ENCODE assay signal across 8 cellular contexts in genomic region chr1:156497743-156498446, GRCh38. TPM values are rescaled to one million over a fixed set of nuclear protein-coding genes. Genes with fewer than 3 reads are reported as not detected.
DNase-seq lines count a peak whose midpoint lies in the region; ATAC-seq, FAIRE-seq and TF ChIP-seq lines count a peak whose summit lies in the region.

No MANE protein-coding gene starts in this region.

- H3K79me2 ChIP-seq in keratinocyte (ENCODE audit: control insufficient read depth, insufficient read depth, low read length), result peaks cover 75% of the 10 kb centered on the region

- H3K4me2 ChIP-seq in keratinocyte (ENCODE audit: control insufficient read depth, extremely low read depth, insufficient read depth, low read depth, low read length), result peak overlapping the region; percentile 100

- no peaks in the 10 kb centered on the region for H3K9me3 ChIP-seq in keratinocyte (ENCODE audit: control insufficient read depth, low read depth, low read length)
- no peaks in the 10 kb centered on the region for H3K9me3 ChIP-seq in stomach

- peaks cover 16% of the 10 kb centered on the region for H3K9me1 ChIP-seq in keratinocyte (ENCODE audit: control insufficient read depth, extremely low read depth, insufficient read depth, low read length)

- DNase-seq in NCI-H526 (lab: John Stamatoyannopoulos, UW) (peak; percentile 56 to 68), NCI-H526 treated with DMSO at 0.1 percent for 48 hours (lab: John Stamatoyannopoulos, UW) (no peak), keratinocyte (ENCODE audit: low read depth, low spot score) (no peak), stomach (no peak), H54 (ENCODE audit: insufficient read length, low spot score) (no peak), NCI-H1105 treated with DMSO at 0.1 percent for 48 hours (lab: John Stamatoyannopoulos, UW) (no peak), islet precursor cell (no peak)

- peak overlapping the region in 2 of 3 experiments; percentile 86 to 99 for H3K4me3 ChIP-seq in keratinocyte (ENCODE audit: control insufficient read depth in 2 of 3, extremely low read depth in 1 of 3, insufficient read depth in 2 of 3, low read depth in 1 of 3, low read length in 3 of 3)
- peak overlapping the region; percentile 80 to 95 (median 88) for H3K4me3 ChIP-seq in stomach

- peaks cover 9 to 21% of the 10 kb centered on the region in 2 experiments for H3K36me3 ChIP-seq in keratinocyte (ENCODE audit: control insufficient read depth in 2 of 2, extremely low read depth in 1 of 2, insufficient read depth in 2 of 2, low read length in 2 of 2)
- H3K36me3 ChIP-seq in stomach, result peaks cover 0 to 7% (median 0%) of the 10 kb centered on the region in 4 donors

- H4K20me1 ChIP-seq in keratinocyte (ENCODE audit: control insufficient read depth, extremely low read depth, insufficient read depth, low read length), result peaks cover 38% of the 10 kb centered on the region

- TF ChIP-seq POLR2A in stomach (IDR thresholded peaks at IDR 0.05), result no peak
- TF ChIP-seq POLR2A in H54 (IDR thresholded peaks at IDR 0.05; ENCODE audit: low read depth, low read length), result no peak

- intact Hi-C loops in stomach (cut with DNase I; ENCODE audit: low total_unique reads), result no loop called here

- TF ChIP-seq CTCF in keratinocyte (optimal IDR thresholded peaks at IDR 0.05 in 1 of 3, IDR thresholded peaks at IDR 0.05 in 1 of 3, conservative IDR thresholded peaks at IDR 0.05 in 1 of 3; ENCODE audit: extremely low read depth in 1 of 3, insufficient read depth in 2 of 3, low read length in 3 of 3), result no peak
- TF ChIP-seq CTCF in stomach (IDR thresholded peaks at IDR 0.05), result no peak

- H3K4me1 ChIP-seq in keratinocyte (ENCODE audit: control insufficient read depth, extremely low read depth, insufficient read depth, low read length) (peaks cover 47% of the 10 kb centered on the region), stomach (peaks cover 74 to 84% (median 81%) of the 10 kb centered on the region in 4 donors)

- FAIRE-seq in keratinocyte (lab: Jason Lieb, UNC) (no peak), H54 (lab: Jason Lieb, UNC) (no peak)

- peak overlapping the region; percentile 90 for H3K4me3 Mint-ChIP-seq in activated T-helper 17 cell treated with anti-CD3 and anti-CD28 coated beads, Interleukin-2, amount 50 U/mL, for 72 hours

- 39 to 55% (median 52%) methylated on average over 6 of the region's 6 CpGs for WGBS in stomach, 5 donors

- H3K27ac ChIP-seq in keratinocyte (ENCODE audit: control insufficient read depth, insufficient read depth, low read length) (no peak overlapping the region), stomach (peak overlapping the region in 4 of 5 donors; percentile 99 to 100 (median 100))

- peaks cover 52% of the 10 kb centered on the region for H3K36me3 Mint-ChIP-seq in activated T-helper 17 cell treated with anti-CD3 and anti-CD28 coated beads, Interleukin-2, amount 50 U/mL, for 72 hours (ENCODE audit: low read depth)

- peak overlapping the region; percentile 26 for H3K27ac Mint-ChIP-seq in activated T-helper 17 cell treated with anti-CD3 and anti-CD28 coated beads, Interleukin-2, amount 50 U/mL, for 72 hours

- ATAC-seq in activated T-helper 17 cell treated with anti-CD3 and anti-CD28 coated beads, Interleukin-2, amount 50 U/mL, for 72 hours (replicated peaks), result no peak

- H3K9me3 Mint-ChIP-seq in activated T-helper 17 cell treated with anti-CD3 and anti-CD28 coated beads, Interleukin-2, amount 50 U/mL, for 72 hours, result no peaks in the 10 kb centered on the region

- H2AFZ ChIP-seq in keratinocyte (ENCODE audit: control insufficient read depth, low read length), result no peak overlapping the region

- no peak overlapping the region for H3K9ac ChIP-seq in keratinocyte (ENCODE audit: control insufficient read depth, extremely low read depth, insufficient read depth, low read length)

- H3K27me3 ChIP-seq in keratinocyte (ENCODE audit: control insufficient read depth, extremely low read depth, insufficient read depth, low read length) (no peaks in the 10 kb centered on the region), stomach (no peaks in the 10 kb centered on the region)

- H3K4me1 Mint-ChIP-seq in activated T-helper 17 cell treated with anti-CD3 and anti-CD28 coated beads, Interleukin-2, amount 50 U/mL, for 72 hours, result peaks cover 52% of the 10 kb centered on the region

- no peaks in the 10 kb centered on the region for H3K27me3 Mint-ChIP-seq in activated T-helper 17 cell treated with anti-CD3 and anti-CD28 coated beads, Interleukin-2, amount 50 U/mL, for 72 hours

- dilution Hi-C loops in keratinocyte (cut with MboI; ENCODE audit: extremely low pct_ligation_motif_present, low sequenced_read_pairs), result no loop called here

- no peak for TF ChIP-seq EP300 in stomach (IDR thresholded peaks at IDR 0.05)

RNA-seq across cellular contexts. Expression of gene MEF2D, which starts 2.7 kb away (rescaled TPM):
- total RNA-seq in activated T-helper 17 cell treated with anti-CD3 and anti-CD28 coated beads, Interleukin-2, amount 50 U/mL, for 72 hours, result 10 to 100 TPM; 34.4 to 68.5 TPM
- polyA plus RNA-seq in keratinocyte (8.7 to 11.5 TPM (median 9.3 TPM) in 3 replicates), stomach (10 to 100 TPM in 2 of 3 donors, 1 to 10 TPM in 1; 7.7 to 15.6 (median 14.5) TPM)
- 13.9 TPM for polyA plus RNA-seq in keratinocyte (2011; ENCODE audit: low read depth)
- 9.2 and 17.8 TPM in 2 replicates for polyA plus RNA-seq in keratinocyte (2011; cell fraction: cytosol; rRNA removed)
- 32.8 and 43.7 TPM in 2 replicates for polyA plus RNA-seq in keratinocyte (2011; cell fraction: nucleus; rRNA removed)
- polyA plus RNA-seq in keratinocyte (2012; ENCODE audit: low replicate concordance), result 19.5 and 20.9 TPM in 2 replicates
- 7.3 to 38.8 TPM (median 10.3 TPM) in 3 replicates for polyA minus RNA-seq in keratinocyte
- polyA minus RNA-seq in keratinocyte (2011; cell fraction: cytosol; rRNA and poly(A)+ RNA removed), result 25.7 TPM
- 18.3 and 27.6 TPM in 2 replicates for polyA minus RNA-seq in keratinocyte (2011; cell fraction: nucleus; rRNA and poly(A)+ RNA removed)
- 100 to 1,000 TPM in 1 of 5 donors, 10 to 100 TPM in 4; 14.3 to 136 (median 62.5) TPM for total RNA-seq in stomach

Comparison
In these comparisons a context has a peak if more than half of its experiments do, and no peak if none do; other contexts are left out.
1. DNase-seq: peak in NCI-H526 (2 of 2); none in NCI-H526 treated with DMSO at 0.1 percent for 48 hours (single experiment), keratinocyte (single experiment), stomach (single experiment), H54 (single experiment), NCI-H1105 treated with DMSO at 0.1 percent for 48 hours (single experiment) and islet precursor cell (single experiment).